In the genomic region with DNA sequence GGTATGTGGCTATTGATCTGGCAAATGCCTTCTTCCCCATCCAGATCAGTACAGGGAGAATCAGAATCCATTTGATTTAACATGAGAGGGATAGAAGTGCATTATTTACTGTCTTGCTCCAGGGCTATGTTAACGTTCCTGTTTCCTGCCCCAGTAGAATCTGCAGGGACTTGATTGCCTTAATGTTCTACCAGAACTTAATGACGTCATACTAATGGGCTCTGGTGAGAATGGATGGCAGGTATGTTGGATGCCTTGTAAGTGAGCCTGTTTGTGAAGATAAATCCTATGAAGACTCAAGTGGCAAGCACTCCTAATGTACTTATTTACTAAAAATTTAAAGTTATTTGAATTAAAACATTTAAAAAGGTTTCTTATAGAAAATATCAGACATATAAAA, we compare ENCODE assay signal across 1 cellular context.
TF ChIP-seq lines count a peak whose summit lies in the region.

No MANE protein-coding gene starts in this region.

TF ChIP-seq in K562, 482 proteins besides CTCF, POLR2A, EP300 and RAD21 (continued from another document):
- TF ChIP-seq, protein P1, sequence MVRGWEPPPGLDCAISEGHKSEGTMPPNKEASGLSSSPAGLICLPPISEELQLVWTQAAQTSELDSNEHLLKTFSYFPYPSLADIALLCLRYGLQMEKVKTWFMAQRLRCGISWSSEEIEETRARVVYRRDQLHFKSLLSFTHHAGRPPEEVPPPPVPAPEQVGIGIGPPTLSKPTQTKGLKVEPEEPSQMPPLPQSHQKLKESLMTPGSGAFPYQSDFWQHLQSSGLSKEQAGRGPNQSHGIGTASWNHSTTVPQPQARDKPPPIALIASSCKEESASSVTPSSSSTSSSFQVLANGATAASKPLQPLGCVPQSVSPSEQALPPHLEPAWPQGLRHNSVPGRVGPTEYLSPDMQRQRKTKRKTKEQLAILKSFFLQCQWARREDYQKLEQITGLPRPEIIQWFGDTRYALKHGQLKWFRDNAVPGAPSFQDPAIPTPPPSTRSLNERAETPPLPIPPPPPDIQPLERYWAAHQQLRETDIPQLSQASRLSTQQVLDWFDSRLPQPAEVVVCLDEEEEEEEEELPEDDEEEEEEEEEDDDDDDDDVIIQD (CRISPR knock-in tag; IDR thresholded peaks at IDR 0.05) = no peak
